In the genomic region with DNA sequence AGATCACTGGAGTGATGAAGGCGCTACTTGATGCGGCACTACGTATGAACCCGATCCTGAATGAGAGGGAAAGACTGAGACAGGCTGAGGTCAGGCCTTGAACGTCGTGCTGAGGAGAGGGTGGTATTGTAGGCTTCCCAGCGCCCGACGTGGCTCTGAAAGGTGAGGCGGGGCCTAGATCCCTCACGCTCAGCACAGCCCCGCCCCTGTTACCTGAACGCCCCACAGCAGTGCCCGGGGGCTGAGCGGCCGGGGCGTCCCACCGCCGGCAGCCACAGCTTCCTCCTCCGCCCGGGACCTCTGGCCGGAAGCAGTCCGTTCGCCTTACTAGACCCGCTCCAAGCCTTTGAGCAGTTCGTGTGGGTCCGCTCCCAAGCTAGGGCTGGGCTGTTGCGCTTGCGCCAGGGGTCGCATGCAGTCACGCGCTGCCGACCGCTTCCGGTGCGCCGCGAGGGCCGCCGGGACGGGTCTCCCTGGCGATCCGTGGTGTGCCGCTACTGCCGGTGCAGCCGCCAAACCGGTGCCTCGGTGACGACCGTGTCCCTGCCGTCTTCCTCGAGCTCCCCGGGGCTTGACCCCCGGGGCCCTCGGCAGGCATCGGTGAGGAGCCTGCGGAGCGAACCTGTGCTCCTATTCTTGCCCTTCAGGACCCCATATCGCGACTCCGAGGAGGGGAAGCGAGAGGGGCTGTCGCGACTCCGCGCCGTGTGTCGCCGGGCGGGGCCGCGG, we compare ENCODE assay signal across 1 cellular context.
TF ChIP-seq lines count a peak whose summit lies in the region.

A gene with protein sequence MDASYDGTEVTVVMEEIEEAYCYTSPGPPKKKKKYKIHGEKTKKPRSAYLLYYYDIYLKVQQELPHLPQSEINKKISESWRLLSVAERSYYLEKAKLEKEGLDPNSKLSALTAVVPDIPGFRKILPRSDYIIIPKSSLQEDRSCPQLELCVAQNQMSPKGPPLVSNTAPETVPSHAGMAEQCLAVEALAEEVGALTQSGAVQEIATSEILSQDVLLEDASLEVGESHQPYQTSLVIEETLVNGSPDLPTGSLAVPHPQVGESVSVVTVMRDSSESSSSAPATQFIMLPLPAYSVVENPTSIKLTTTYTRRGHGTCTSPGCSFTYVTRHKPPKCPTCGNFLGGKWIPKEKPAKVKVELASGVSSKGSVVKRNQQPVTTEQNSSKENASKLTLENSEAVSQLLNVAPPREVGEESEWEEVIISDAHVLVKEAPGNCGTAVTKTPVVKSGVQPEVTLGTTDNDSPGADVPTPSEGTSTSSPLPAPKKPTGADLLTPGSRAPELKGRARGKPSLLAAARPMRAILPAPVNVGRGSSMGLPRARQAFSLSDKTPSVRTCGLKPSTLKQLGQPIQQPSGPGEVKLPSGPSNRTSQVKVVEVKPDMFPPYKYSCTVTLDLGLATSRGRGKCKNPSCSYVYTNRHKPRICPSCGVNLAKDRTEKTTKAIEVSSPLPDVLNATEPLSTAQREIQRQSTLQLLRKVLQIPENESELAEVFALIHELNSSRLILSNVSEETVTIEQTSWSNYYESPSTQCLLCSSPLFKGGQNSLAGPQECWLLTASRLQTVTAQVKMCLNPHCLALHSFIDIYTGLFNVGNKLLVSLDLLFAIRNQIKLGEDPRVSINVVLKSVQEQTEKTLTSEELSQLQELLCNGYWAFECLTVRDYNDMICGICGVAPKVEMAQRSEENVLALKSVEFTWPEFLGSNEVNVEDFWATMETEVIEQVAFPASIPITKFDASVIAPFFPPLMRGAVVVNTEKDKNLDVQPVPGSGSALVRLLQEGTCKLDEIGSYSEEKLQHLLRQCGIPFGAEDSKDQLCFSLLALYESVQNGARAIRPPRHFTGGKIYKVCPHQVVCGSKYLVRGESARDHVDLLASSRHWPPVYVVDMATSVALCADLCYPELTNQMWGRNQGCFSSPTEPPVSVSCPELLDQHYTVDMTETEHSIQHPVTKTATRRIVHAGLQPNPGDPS (N-terminal part only) (plus strand): TSS at position 479 of the 729 bp plus-strand sequence. CDS start 4,114 bp downstream, outside the sequence.
A gene (minus strand): TSS at position 394 of the 729 bp plus-strand sequence. CDS start 4,306 bp downstream, outside the sequence.

TF ChIP-seq in GM23338, 12 proteins besides CTCF, POLR2A, EP300 and RAD21 (continued from another document):
- TF ChIP-seq, protein P1, sequence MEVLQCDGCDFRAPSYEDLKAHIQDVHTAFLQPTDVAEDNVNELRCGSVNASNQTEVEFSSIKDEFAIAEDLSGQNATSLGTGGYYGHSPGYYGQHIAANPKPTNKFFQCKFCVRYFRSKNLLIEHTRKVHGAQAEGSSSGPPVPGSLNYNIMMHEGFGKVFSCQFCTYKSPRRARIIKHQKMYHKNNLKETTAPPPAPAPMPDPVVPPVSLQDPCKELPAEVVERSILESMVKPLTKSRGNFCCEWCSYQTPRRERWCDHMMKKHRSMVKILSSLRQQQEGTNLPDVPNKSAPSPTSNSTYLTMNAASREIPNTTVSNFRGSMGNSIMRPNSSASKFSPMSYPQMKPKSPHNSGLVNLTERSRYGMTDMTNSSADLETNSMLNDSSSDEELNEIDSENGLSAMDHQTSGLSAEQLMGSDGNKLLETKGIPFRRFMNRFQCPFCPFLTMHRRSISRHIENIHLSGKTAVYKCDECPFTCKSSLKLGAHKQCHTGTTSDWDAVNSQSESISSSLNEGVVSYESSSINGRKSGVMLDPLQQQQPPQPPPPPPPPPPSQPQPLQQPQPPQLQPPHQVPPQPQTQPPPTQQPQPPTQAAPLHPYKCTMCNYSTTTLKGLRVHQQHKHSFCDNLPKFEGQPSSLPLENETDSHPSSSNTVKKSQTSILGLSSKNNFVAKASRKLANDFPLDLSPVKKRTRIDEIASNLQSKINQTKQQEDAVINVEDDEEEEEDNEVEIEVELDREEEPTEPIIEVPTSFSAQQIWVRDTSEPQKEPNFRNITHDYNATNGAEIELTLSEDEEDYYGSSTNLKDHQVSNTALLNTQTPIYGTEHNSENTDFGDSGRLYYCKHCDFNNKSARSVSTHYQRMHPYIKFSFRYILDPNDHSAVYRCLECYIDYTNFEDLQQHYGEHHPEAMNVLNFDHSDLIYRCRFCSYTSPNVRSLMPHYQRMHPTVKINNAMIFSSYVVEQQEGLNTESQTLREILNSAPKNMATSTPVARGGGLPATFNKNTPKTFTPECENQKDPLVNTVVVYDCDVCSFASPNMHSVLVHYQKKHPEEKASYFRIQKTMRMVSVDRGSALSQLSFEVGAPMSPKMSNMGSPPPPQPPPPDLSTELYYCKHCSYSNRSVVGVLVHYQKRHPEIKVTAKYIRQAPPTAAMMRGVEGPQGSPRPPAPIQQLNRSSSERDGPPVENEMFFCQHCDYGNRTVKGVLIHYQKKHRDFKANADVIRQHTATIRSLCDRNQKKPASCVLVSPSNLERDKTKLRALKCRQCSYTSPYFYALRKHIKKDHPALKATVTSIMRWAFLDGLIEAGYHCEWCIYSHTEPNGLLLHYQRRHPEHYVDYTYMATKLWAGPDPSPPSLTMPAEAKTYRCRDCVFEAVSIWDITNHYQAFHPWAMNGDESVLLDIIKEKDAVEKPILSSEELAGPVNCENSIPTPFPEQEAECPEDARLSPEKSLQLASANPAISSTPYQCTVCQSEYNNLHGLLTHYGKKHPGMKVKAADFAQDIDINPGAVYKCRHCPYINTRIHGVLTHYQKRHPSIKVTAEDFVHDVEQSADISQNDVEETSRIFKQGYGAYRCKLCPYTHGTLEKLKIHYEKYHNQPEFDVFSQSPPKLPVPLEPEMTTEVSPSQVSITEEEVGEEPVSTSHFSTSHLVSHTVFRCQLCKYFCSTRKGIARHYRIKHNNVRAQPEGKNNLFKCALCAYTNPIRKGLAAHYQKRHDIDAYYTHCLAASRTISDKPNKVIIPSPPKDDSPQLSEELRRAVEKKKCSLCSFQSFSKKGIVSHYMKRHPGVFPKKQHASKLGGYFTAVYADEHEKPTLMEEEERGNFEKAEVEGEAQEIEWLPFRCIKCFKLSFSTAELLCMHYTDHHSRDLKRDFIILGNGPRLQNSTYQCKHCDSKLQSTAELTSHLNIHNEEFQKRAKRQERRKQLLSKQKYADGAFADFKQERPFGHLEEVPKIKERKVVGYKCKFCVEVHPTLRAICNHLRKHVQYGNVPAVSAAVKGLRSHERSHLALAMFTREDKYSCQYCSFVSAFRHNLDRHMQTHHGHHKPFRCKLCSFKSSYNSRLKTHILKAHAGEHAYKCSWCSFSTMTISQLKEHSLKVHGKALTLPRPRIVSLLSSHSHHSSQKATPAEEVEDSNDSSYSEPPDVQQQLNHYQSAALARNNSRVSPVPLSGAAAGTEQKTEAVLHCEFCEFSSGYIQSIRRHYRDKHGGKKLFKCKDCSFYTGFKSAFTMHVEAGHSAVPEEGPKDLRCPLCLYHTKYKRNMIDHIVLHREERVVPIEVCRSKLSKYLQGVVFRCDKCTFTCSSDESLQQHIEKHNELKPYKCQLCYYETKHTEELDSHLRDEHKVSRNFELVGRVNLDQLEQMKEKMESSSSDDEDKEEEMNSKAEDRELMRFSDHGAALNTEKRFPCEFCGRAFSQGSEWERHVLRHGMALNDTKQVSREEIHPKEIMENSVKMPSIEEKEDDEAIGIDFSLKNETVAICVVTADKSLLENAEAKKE (CRISPR knock-in tag; IDR thresholded peaks at IDR 0.05) = no peak
